Comparison of ENCODE assay signal across 8 cellular contexts in the genomic region with DNA sequence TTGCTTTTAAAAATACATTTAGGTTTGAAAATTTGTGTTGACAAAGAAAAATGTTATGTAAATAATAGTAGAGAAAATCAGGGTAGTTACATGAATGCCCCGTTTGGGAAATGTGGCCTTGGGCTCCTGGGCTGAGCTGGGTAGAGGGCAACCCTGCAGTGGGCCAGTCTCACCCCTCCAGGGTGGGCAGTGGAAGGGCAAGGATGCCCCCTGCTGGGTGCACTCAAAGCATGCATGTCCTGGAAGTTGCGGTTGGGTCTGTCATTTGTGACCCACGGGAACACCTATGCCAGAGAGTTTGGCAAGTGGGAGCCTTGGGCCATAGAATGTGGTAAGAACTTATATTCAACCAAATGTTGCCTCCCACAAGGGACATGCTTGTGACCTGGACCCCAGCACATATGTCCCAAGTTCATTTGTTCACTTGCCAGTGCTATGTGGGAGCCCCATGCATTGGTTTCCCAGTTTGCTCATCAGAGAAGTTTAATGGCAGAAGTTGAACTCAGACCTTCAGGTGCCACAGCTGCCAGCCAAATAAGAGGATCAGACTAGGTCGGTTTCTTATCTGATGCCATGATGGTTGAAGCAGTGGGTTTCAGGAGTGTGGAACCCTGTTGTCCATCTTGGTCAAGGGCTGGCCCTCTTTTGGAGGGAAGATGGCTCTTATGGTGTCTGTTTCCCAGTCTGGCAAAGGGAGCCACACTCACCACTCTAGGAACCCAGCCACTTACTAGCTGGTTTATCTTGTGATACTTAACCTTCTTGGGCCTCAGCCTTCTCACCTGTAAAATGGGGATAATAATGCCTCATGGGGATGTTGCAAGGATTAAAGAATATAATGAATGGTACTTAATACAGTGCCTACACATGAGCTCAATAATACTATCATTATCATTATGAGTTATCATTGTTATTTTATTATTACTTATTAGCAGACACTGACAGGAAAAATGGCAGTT. TPM values are rescaled to one million over a fixed set of nuclear protein-coding genes. Genes with fewer than 3 reads are reported as not detected.
A peak's percentile ranks its signal among the peaks of the same experiment; 100 is the strongest.
DNase-seq lines count a peak whose midpoint lies in the region; ATAC-seq, FAIRE-seq and TF ChIP-seq lines count a peak whose summit lies in the region.

No MANE protein-coding gene starts in this region.

- H3K27me3 Mint-ChIP-seq in CD14-positive monocyte (ENCODE audit: low read depth in 3 of 3), result peaks cover 12 to 16% (median 12%) of the 10 kb centered on the region in 3 donors

- H3K36me3 Mint-ChIP-seq in CD14-positive monocyte, result peaks cover 2 to 6% of the 10 kb centered on the region in 2 donors

- no peaks in the 10 kb centered on the region for H3K9me3 ChIP-seq in HEK293 (ENCODE audit: control insufficient read depth, insufficient read depth, low read depth, low read length)
- no peaks in the 10 kb centered on the region for H3K9me3 ChIP-seq in GM12878 (replicated peaks; ENCODE audit: control insufficient read depth, insufficient read depth, low read length)

- TF ChIP-seq CTCF in CD14-positive monocyte (IDR thresholded peaks at IDR 0.05) (peak; percentile 88), HEK293 (tag by site-specific recombination; IDR thresholded peaks at IDR 0.05) (0 out of 2 replicates have a peak, but pooled peaks have one; percentile 19), GM12878 (IDR thresholded peaks at IDR 0.05 in 2 of 3, conservative IDR thresholded peaks at IDR 0.05 in 1 of 3; ENCODE audit: control insufficient read depth in 2 of 3, extremely low read depth in 1 of 3, insufficient read depth in 1 of 3, low read depth in 3 of 3, low read length in 3 of 3) (peak; percentile 68 to 79 (median 70))

- no peaks in the 10 kb centered on the region for H3K9me3 Mint-ChIP-seq in CD14-positive monocyte

- peak; percentile 90 for TF ChIP-seq RAD21 in GM12878 (IDR thresholded peaks at IDR 0.05; ENCODE audit: insufficient read depth, low read depth, low read length)

- intact Hi-C loops in CD14-positive monocyte (cut with micrococcal nuclease) (loop anchor here (5.0 kb wide), 1 partner anchor 33 kb away; no protein-coding TSS in a partner anchor), GM12878 (cut with micrococcal nuclease; ENCODE audit: unreplicated experiment) (loop anchor here (1.0 kb wide), 1 partner anchor 31 kb away; no protein-coding TSS in a partner anchor)

- H3K4me1 ChIP-seq in HEK293 (ENCODE audit: control insufficient read depth, insufficient read depth, low read length) (no peaks in the 10 kb centered on the region; the same call in 1 of the 2 replicates), GM12878 (ENCODE audit: control insufficient read depth, insufficient read depth, low read length) (peaks cover 12% of the 10 kb centered on the region)

- RAD21 ChIA-PET in GM12878 (lab: Charles Lee; ENCODE audit: unreplicated experiment), result interaction anchor here (1.3 to 6.8 kb wide), 4 partner anchors 27 to 265 kb away, joined by 4 to 87 read pairs (median 12); no protein-coding TSS in a partner anchor

- no peak overlapping the region for H2AFZ ChIP-seq in GM12878 (ENCODE audit: control insufficient read depth, low read depth, low read length)

- WGBS in GM12878 (ENCODE audit: insufficient coverage, insufficient replicate concordance, low lambda C conversion rate, missing lambda C conversion rate), result 22% methylated on average over 4 of the region's 4 CpGs

- POLR2A ChIA-PET in HEK293 (lab: Yijun Ruan, JAX) (interaction anchor here (1.2 to 1.8 kb wide), 3 partner anchors 9 to 31 kb away, joined by 3 to 6 read pairs (median 4); no protein-coding TSS in a partner anchor), GM12878 (lab: Charles Lee) (no interaction called here)

- H3K27ac ChIP-seq in HEK293 (ENCODE audit: extremely low read depth, low read depth, low read length) (no peak overlapping the region), GM12878 (ENCODE audit: control insufficient read depth, insufficient read depth) (no peak overlapping the region)

- TF ChIP-seq POLR2A in GM12878 (IDR thresholded peaks at IDR 0.05; ENCODE audit: low read depth, low read length), result no peak

- no peaks in the 10 kb centered on the region for H3K36me3 ChIP-seq in HEK293 (ENCODE audit: control insufficient read depth in 2 of 2, insufficient read depth in 1 of 2, low read length in 2 of 2)
- no peaks in the 10 kb centered on the region for H3K36me3 ChIP-seq in GM12878 (ENCODE audit: control insufficient read depth in 2 of 2, insufficient read depth in 2 of 2, low read length in 1 of 2)

- ATAC-seq in GM12878 (peak; percentile 58), GM18519 (IDR thresholded peaks at IDR 0.05; ENCODE audit: low FRiP score, unreplicated experiment) (no peak), GM18498 (IDR thresholded peaks at IDR 0.05; ENCODE audit: unreplicated experiment) (no peak)

- H3K4me3 Mint-ChIP-seq in CD14-positive monocyte, result peak overlapping the region in 1 of 2 donors; percentile 99

- H3K27ac Mint-ChIP-seq in CD14-positive monocyte, result peak overlapping the region in 2 of 7 donors; percentile 86 to 95

- H3K9ac ChIP-seq in GM12878 (ENCODE audit: control insufficient read depth, insufficient read depth, low read length), result no peak overlapping the region

- H3K27me3 ChIP-seq in GM12878 (replicated peaks in 1 of 2; ENCODE audit: control insufficient read depth in 2 of 2, insufficient read depth in 2 of 2, low read length in 1 of 2), result peaks cover 0 to 3% of the 10 kb centered on the region in 2 experiments; a peak in 2 of 4 replicates

- no peak overlapping the region for H3K4me3 ChIP-seq in HEK293 (ENCODE audit: low read depth, low read length)
- H3K4me3 ChIP-seq in GM12878, result no peak overlapping the region

- H3K79me2 ChIP-seq in GM12878 (ENCODE audit: control insufficient read depth, insufficient read depth, low read length), result no peaks in the 10 kb centered on the region

- H4K20me1 ChIP-seq in GM12878 (ENCODE audit: control insufficient read depth, insufficient read depth), result no peaks in the 10 kb centered on the region

- DNase-seq in CD14-positive monocyte (ENCODE audit: low spot score) (peak; percentile 63), T-helper 1 cell (peak in 3 of 5 donors; percentile 40 to 67 (median 40)), GM12878 (ENCODE audit: low read depth, low spot score) (peak; percentile 17), kidney tubule cell (ENCODE audit: low spot score) (peak; percentile 54)
- peak; percentile 49 to 55 for DNase-seq in stimulated activated CD8-positive, alpha-beta memory T cell treated with anti-CD3 and anti-CD28 coated beads, Interleukin-2, amount 100 ng/mL, for 48 hours (ENCODE audit: low read depth in 2 of 2)

- CTCF ChIA-PET in HEK293 (lab: Yijun Ruan, JAX) (interaction anchor here (0.6 to 16.0 kb wide), 24 partner anchors 9 to 263 kb away, joined by 3 to 248 read pairs (median 6); a partner anchor contains a TSS), GM12878 (lab: Yijun Ruan, JAX) (interaction anchor here (0.5 to 17.6 kb wide), 26 partner anchors 10 to 421 kb away, joined by 3 to 336 read pairs (median 4); a partner anchor contains a TSS)

- BruUV-seq in GM12878 (replicated peaks; lab: Mats Ljungman, UMichigan), result no TSS peak

- in situ Hi-C loops in GM12878 (cut with MboI), result loop anchor here (5.0 kb wide), 1 partner anchor 33 kb away; no protein-coding TSS in a partner anchor

- no peak for TF ChIP-seq EP300 in GM12878 (IDR thresholded peaks at IDR 0.05; ENCODE audit: borderline replicate concordance in 1 of 2, control insufficient read depth in 1 of 2, low read depth in 2 of 2, low read length in 2 of 2)

- FAIRE-seq in GM12878 (lab: Jason Lieb, UNC), result no peak

- H3K4me1 Mint-ChIP-seq in CD14-positive monocyte, result peaks cover 52% of the 10 kb centered on the region

- SMC1A ChIA-PET in GM12878 (lab: Charles Lee; ENCODE audit: uncharacterized antibody, unreplicated experiment), result interaction anchor here (0.5 to 10.0 kb wide), 9 partner anchors 10 to 1676 kb away, joined by 3 to 83 read pairs (median 3); no protein-coding TSS in a partner anchor

- no peak overlapping the region for H3K4me2 ChIP-seq in GM12878 (ENCODE audit: control insufficient read depth, insufficient read depth)

RNA-seq across cellular contexts. Expression of a gene that starts 2.5 kb away (rescaled TPM):
- polyA plus RNA-seq in CD14-positive monocyte, result 10 to 100 TPM; 56.5 to 74.5 TPM
- 14.1 and 15.6 TPM in 2 replicates for total RNA-seq in GM12878 (2013; cell fraction: nucleolus; rRNA removed)
- total RNA-seq in GM12878 (2014; rRNA removed), result 18.5 and 25.2 TPM in 2 replicates
- total RNA-seq in GM12878 (2014; rRNA removed; fragmentation: Illumina TruSeq; extraction: Trizol), result 13.2 and 13.9 TPM in 2 replicates
- total RNA-seq in GM12878 (2021), result 33.8 and 39.4 TPM in 2 replicates
- 8.1 TPM for polyA plus RNA-seq in GM12878 (2011; ENCODE audit: low read depth)
- polyA plus RNA-seq in GM12878 (2011; rRNA removed), result 0.88 and 1.2 TPM in 2 replicates
- polyA plus RNA-seq in GM12878 (2011; cell fraction: cytosol; rRNA removed), result 1.5 and 2.6 TPM in 2 replicates
- polyA plus RNA-seq in GM12878 (2011; cell fraction: nucleus; rRNA removed), result 10.9 and 16.6 TPM in 2 replicates
- polyA plus RNA-seq in GM12878 (2012), result 17.2 and 21.1 TPM in 2 replicates
- 17.4 and 24.7 TPM in 2 replicates for polyA plus RNA-seq in GM12878 (2014; fragmentation: Illumina TruSeq; extraction: Trizol)
- polyA plus RNA-seq in GM12878 (2014; fragmentation: Nextera tagmentation; extraction: Ambion mirVana), result 1 to 10 TPM; 1.3 to 2.4 TPM
- polyA plus RNA-seq in GM12878 (2014; rRNA removed), result 32.6 and 34.4 TPM in 2 replicates
- 1 to 10 TPM; 6.9 to 7.4 TPM for polyA plus RNA-seq in GM12878 (2016; fragmentation: Nextera tagmentation; extraction: Ambion mirVana)
- polyA minus RNA-seq in GM12878 (2011; rRNA and poly(A)+ RNA removed), result 0.95 and 2.7 TPM in 2 replicates
- polyA minus RNA-seq in GM12878 (2011; cell fraction: cytosol; rRNA and poly(A)+ RNA removed), result 0.67 and 3.2 TPM in 2 replicates
- polyA minus RNA-seq in GM12878 (2011; cell fraction: nucleus; rRNA and poly(A)+ RNA removed), result 2.4 and 3.3 TPM in 2 replicates

RNA-seq across cellular contexts. Expression of a gene that starts 13.2 kb away (rescaled TPM):
- polyA plus RNA-seq in CD14-positive monocyte, result 1 to 10 TPM; 5.1 to 8.3 TPM
- 2.6 and 3.5 TPM in 2 replicates for total RNA-seq in GM12878 (2013; cell fraction: nucleolus; rRNA removed)
- 3.8 and 5.0 TPM in 2 replicates for total RNA-seq in GM12878 (2014; rRNA removed)
- total RNA-seq in GM12878 (2014; rRNA removed; fragmentation: Illumina TruSeq; extraction: Trizol), result 3.9 and 5.2 TPM in 2 replicates
- total RNA-seq in GM12878 (2021), result 5.2 and 8.1 TPM in 2 replicates
- 2.1 TPM for polyA plus RNA-seq in GM12878 (2011; ENCODE audit: low read depth)
- polyA plus RNA-seq in GM12878 (2011; rRNA removed), result 4.0 and 4.2 TPM in 2 replicates
- 1.9 and 2.6 TPM in 2 replicates for polyA plus RNA-seq in GM12878 (2011; cell fraction: cytosol; rRNA removed)
- 2.5 and 3.4 TPM in 2 replicates for polyA plus RNA-seq in GM12878 (2011; cell fraction: nucleus; rRNA removed)
- polyA plus RNA-seq in GM12878 (2012), result 3.1 and 3.9 TPM in 2 replicates
- polyA plus RNA-seq in GM12878 (2014; fragmentation: Illumina TruSeq; extraction: Trizol), result 3.9 and 5.9 TPM in 2 replicates
- 1 to 10 TPM; 2.0 to 2.4 TPM for polyA plus RNA-seq in GM12878 (2014; fragmentation: Nextera tagmentation; extraction: Ambion mirVana)
- polyA plus RNA-seq in GM12878 (2014; rRNA removed), result 3.0 and 4.2 TPM in 2 replicates
- polyA plus RNA-seq in GM12878 (2016; fragmentation: Nextera tagmentation; extraction: Ambion mirVana), result 1 to 10 TPM in 1 of 2 experiments, under 1 TPM in 1; 0.75 to 1.2 TPM
- polyA minus RNA-seq in GM12878 (2011; rRNA and poly(A)+ RNA removed), result 1.3 and 1.9 TPM in 2 replicates
- 0.62 and 0.80 TPM in 2 replicates for polyA minus RNA-seq in GM12878 (2011; cell fraction: cytosol; rRNA and poly(A)+ RNA removed)
- 1.2 and 1.5 TPM in 2 replicates for polyA minus RNA-seq in GM12878 (2011; cell fraction: nucleus; rRNA and poly(A)+ RNA removed)

RNA-seq across cellular contexts. Expression of a gene that starts 27.4 kb away (rescaled TPM):
- not detected for polyA plus RNA-seq in CD14-positive monocyte
- total RNA-seq in GM12878 (2013; cell fraction: nucleolus; rRNA removed), result not detected in 2 replicates
- total RNA-seq in GM12878 (2014; rRNA removed), result not detected in 2 replicates
- total RNA-seq in GM12878 (2014; rRNA removed; fragmentation: Illumina TruSeq; extraction: Trizol), result not detected in 2 replicates
- not detected in 2 replicates for total RNA-seq in GM12878 (2021)
- polyA plus RNA-seq in GM12878 (2011; ENCODE audit: low read depth), result not detected
- not detected in 2 replicates for polyA plus RNA-seq in GM12878 (2011; rRNA removed)
- polyA plus RNA-seq in GM12878 (2011; cell fraction: cytosol; rRNA removed), result not detected in 2 replicates
- polyA plus RNA-seq in GM12878 (2011; cell fraction: nucleus; rRNA removed), result not detected in 2 replicates
- not detected in 2 replicates for polyA plus RNA-seq in GM12878 (2012)
- polyA plus RNA-seq in GM12878 (2014; fragmentation: Illumina TruSeq; extraction: Trizol), result not detected in 2 replicates
- polyA plus RNA-seq in GM12878 (2014; fragmentation: Nextera tagmentation; extraction: Ambion mirVana), result not detected
- not detected in 2 replicates for polyA plus RNA-seq in GM12878 (2014; rRNA removed)
- polyA plus RNA-seq in GM12878 (2016; fragmentation: Nextera tagmentation; extraction: Ambion mirVana), result not detected
- not detected in 2 replicates for polyA minus RNA-seq in GM12878 (2011; rRNA and poly(A)+ RNA removed)
- polyA minus RNA-seq in GM12878 (2011; cell fraction: cytosol; rRNA and poly(A)+ RNA removed), result not detected in 2 replicates
- polyA minus RNA-seq in GM12878 (2011; cell fraction: nucleus; rRNA and poly(A)+ RNA removed), result not detected in 2 replicates

RNA-seq across cellular contexts. Expression of a gene that starts 30.5 kb away (rescaled TPM):
- under 1 TPM; 0.13 to 0.39 TPM for polyA plus RNA-seq in CD14-positive monocyte
- not detected in 2 replicates for total RNA-seq in GM12878 (2013; cell fraction: nucleolus; rRNA removed)
- not detected in 2 replicates for total RNA-seq in GM12878 (2014; rRNA removed)
- total RNA-seq in GM12878 (2014; rRNA removed; fragmentation: Illumina TruSeq; extraction: Trizol), result 0.04 and 0.05 TPM in 2 replicates
- total RNA-seq in GM12878 (2021), result 0.08 and 0.19 TPM in 2 replicates
- polyA plus RNA-seq in GM12878 (2011; ENCODE audit: low read depth), result not detected
- polyA plus RNA-seq in GM12878 (2011; rRNA removed), result not detected in 2 replicates
- polyA plus RNA-seq in GM12878 (2011; cell fraction: cytosol; rRNA removed), result not detected in 2 replicates
- polyA plus RNA-seq in GM12878 (2011; cell fraction: nucleus; rRNA removed), result 0.01 TPM in 1 of 2 replicates, not detected in the other
- 0.06 and 0.07 TPM in 2 replicates for polyA plus RNA-seq in GM12878 (2012)
- polyA plus RNA-seq in GM12878 (2014; fragmentation: Illumina TruSeq; extraction: Trizol), result 0.01 and 0.11 TPM in 2 replicates
- under 1 TPM in 1 of 2 experiments, not detected in 1; 0.02 TPM for polyA plus RNA-seq in GM12878 (2014; fragmentation: Nextera tagmentation; extraction: Ambion mirVana)
- polyA plus RNA-seq in GM12878 (2014; rRNA removed), result 0.05 TPM in 1 of 2 replicates, not detected in the other
- not detected for polyA plus RNA-seq in GM12878 (2016; fragmentation: Nextera tagmentation; extraction: Ambion mirVana)
- polyA minus RNA-seq in GM12878 (2011; rRNA and poly(A)+ RNA removed), result not detected in 2 replicates
- not detected in 2 replicates for polyA minus RNA-seq in GM12878 (2011; cell fraction: cytosol; rRNA and poly(A)+ RNA removed)
- polyA minus RNA-seq in GM12878 (2011; cell fraction: nucleus; rRNA and poly(A)+ RNA removed), result not detected in 2 replicates

RNA-seq across cellular contexts. Expression of a gene that starts 40.6 kb away (rescaled TPM):
- not detected for polyA plus RNA-seq in CD14-positive monocyte
- total RNA-seq in GM12878 (2013; cell fraction: nucleolus; rRNA removed), result not detected in 2 replicates
- not detected in 2 replicates for total RNA-seq in GM12878 (2014; rRNA removed)
- total RNA-seq in GM12878 (2014; rRNA removed; fragmentation: Illumina TruSeq; extraction: Trizol), result not detected in 2 replicates
- total RNA-seq in GM12878 (2021), result not detected in 2 replicates
- polyA plus RNA-seq in GM12878 (2011; ENCODE audit: low read depth), result not detected
- polyA plus RNA-seq in GM12878 (2011; rRNA removed), result not detected in 2 replicates
- polyA plus RNA-seq in GM12878 (2011; cell fraction: cytosol; rRNA removed), result not detected in 2 replicates
- polyA plus RNA-seq in GM12878 (2011; cell fraction: nucleus; rRNA removed), result not detected in 2 replicates
- not detected in 2 replicates for polyA plus RNA-seq in GM12878 (2012)
- not detected in 2 replicates for polyA plus RNA-seq in GM12878 (2014; fragmentation: Illumina TruSeq; extraction: Trizol)
- not detected for polyA plus RNA-seq in GM12878 (2014; fragmentation: Nextera tagmentation; extraction: Ambion mirVana)
- polyA plus RNA-seq in GM12878 (2014; rRNA removed), result not detected in 2 replicates
- polyA plus RNA-seq in GM12878 (2016; fragmentation: Nextera tagmentation; extraction: Ambion mirVana), result not detected
- polyA minus RNA-seq in GM12878 (2011; rRNA and poly(A)+ RNA removed), result not detected in 2 replicates
- not detected in 2 replicates for polyA minus RNA-seq in GM12878 (2011; cell fraction: cytosol; rRNA and poly(A)+ RNA removed)
- not detected in 2 replicates for polyA minus RNA-seq in GM12878 (2011; cell fraction: nucleus; rRNA and poly(A)+ RNA removed)

Comparison
In these comparisons a context has a peak if more than half of its experiments do, and no peak if none do; other contexts are left out.
1. CTCF ChIP-seq: peak in every context shown above with its lines; median percentile 88 in CD14-positive monocyte; 70 in GM12878; 19 in HEK293.